1 cellular context compared by ENCODE assay signal in the genomic region with DNA sequence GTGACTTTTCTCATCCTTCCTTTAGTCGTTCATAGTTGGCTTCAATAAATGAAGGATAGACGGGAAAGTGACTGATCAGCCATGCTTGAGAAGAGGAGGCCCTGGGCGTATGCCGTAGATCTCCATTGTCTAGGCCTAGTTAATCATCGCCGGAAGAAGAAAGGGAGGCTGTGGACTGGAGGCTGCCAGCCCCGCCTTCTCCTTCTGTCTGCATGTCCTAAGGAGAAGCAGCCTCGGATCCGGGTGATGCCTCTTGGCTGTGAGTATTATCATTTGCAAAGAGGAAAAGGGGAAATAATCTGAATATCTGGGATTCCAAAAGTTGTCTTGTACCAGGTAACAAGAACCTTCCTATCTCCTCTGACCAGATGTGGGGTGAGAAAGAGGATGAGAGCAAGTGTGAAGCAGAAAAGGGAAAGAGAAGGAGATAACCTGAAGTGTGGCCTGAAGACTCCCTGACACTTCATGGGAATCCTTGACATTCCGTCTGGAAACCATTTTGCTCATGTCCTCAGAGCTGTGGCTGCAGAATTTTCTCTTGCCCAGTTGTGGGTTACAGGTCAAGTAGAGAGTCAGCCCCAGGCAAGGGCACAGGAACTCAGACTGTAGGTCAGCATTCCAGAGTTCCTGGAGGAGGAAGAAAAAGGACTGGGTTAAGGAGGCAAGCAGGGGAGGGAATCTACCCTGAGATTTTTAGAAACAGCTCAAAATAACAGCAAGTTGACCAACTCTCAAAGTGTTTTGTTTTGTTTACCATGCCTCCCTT.
TF ChIP-seq lines count a peak whose summit lies in the region.

No MANE protein-coding gene starts in this region.

TF ChIP-seq in GM23338, 12 proteins besides CTCF, POLR2A, EP300 and RAD21:
- TF ChIP-seq ZNF331 (CRISPR knock-in tag; IDR thresholded peaks at IDR 0.05; ENCODE audit: low read depth) = no peak
- no peak for TF ChIP-seq JUNB (IDR thresholded peaks at IDR 0.05; ENCODE audit: unreplicated experiment)
- TF ChIP-seq, protein P1, sequence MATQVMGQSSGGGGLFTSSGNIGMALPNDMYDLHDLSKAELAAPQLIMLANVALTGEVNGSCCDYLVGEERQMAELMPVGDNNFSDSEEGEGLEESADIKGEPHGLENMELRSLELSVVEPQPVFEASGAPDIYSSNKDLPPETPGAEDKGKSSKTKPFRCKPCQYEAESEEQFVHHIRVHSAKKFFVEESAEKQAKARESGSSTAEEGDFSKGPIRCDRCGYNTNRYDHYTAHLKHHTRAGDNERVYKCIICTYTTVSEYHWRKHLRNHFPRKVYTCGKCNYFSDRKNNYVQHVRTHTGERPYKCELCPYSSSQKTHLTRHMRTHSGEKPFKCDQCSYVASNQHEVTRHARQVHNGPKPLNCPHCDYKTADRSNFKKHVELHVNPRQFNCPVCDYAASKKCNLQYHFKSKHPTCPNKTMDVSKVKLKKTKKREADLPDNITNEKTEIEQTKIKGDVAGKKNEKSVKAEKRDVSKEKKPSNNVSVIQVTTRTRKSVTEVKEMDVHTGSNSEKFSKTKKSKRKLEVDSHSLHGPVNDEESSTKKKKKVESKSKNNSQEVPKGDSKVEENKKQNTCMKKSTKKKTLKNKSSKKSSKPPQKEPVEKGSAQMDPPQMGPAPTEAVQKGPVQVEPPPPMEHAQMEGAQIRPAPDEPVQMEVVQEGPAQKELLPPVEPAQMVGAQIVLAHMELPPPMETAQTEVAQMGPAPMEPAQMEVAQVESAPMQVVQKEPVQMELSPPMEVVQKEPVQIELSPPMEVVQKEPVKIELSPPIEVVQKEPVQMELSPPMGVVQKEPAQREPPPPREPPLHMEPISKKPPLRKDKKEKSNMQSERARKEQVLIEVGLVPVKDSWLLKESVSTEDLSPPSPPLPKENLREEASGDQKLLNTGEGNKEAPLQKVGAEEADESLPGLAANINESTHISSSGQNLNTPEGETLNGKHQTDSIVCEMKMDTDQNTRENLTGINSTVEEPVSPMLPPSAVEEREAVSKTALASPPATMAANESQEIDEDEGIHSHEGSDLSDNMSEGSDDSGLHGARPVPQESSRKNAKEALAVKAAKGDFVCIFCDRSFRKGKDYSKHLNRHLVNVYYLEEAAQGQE (IDR thresholded peaks at IDR 0.05; ENCODE audit: unreplicated experiment) = no peak
- TF ChIP-seq POLR2AphosphoS5 (IDR thresholded peaks at IDR 0.05; ENCODE audit: low read depth) = no peak
- no peak for TF ChIP-seq STAT1 (IDR thresholded peaks at IDR 0.05; ENCODE audit: unreplicated experiment)
- TF ChIP-seq, protein P2, sequence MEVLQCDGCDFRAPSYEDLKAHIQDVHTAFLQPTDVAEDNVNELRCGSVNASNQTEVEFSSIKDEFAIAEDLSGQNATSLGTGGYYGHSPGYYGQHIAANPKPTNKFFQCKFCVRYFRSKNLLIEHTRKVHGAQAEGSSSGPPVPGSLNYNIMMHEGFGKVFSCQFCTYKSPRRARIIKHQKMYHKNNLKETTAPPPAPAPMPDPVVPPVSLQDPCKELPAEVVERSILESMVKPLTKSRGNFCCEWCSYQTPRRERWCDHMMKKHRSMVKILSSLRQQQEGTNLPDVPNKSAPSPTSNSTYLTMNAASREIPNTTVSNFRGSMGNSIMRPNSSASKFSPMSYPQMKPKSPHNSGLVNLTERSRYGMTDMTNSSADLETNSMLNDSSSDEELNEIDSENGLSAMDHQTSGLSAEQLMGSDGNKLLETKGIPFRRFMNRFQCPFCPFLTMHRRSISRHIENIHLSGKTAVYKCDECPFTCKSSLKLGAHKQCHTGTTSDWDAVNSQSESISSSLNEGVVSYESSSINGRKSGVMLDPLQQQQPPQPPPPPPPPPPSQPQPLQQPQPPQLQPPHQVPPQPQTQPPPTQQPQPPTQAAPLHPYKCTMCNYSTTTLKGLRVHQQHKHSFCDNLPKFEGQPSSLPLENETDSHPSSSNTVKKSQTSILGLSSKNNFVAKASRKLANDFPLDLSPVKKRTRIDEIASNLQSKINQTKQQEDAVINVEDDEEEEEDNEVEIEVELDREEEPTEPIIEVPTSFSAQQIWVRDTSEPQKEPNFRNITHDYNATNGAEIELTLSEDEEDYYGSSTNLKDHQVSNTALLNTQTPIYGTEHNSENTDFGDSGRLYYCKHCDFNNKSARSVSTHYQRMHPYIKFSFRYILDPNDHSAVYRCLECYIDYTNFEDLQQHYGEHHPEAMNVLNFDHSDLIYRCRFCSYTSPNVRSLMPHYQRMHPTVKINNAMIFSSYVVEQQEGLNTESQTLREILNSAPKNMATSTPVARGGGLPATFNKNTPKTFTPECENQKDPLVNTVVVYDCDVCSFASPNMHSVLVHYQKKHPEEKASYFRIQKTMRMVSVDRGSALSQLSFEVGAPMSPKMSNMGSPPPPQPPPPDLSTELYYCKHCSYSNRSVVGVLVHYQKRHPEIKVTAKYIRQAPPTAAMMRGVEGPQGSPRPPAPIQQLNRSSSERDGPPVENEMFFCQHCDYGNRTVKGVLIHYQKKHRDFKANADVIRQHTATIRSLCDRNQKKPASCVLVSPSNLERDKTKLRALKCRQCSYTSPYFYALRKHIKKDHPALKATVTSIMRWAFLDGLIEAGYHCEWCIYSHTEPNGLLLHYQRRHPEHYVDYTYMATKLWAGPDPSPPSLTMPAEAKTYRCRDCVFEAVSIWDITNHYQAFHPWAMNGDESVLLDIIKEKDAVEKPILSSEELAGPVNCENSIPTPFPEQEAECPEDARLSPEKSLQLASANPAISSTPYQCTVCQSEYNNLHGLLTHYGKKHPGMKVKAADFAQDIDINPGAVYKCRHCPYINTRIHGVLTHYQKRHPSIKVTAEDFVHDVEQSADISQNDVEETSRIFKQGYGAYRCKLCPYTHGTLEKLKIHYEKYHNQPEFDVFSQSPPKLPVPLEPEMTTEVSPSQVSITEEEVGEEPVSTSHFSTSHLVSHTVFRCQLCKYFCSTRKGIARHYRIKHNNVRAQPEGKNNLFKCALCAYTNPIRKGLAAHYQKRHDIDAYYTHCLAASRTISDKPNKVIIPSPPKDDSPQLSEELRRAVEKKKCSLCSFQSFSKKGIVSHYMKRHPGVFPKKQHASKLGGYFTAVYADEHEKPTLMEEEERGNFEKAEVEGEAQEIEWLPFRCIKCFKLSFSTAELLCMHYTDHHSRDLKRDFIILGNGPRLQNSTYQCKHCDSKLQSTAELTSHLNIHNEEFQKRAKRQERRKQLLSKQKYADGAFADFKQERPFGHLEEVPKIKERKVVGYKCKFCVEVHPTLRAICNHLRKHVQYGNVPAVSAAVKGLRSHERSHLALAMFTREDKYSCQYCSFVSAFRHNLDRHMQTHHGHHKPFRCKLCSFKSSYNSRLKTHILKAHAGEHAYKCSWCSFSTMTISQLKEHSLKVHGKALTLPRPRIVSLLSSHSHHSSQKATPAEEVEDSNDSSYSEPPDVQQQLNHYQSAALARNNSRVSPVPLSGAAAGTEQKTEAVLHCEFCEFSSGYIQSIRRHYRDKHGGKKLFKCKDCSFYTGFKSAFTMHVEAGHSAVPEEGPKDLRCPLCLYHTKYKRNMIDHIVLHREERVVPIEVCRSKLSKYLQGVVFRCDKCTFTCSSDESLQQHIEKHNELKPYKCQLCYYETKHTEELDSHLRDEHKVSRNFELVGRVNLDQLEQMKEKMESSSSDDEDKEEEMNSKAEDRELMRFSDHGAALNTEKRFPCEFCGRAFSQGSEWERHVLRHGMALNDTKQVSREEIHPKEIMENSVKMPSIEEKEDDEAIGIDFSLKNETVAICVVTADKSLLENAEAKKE (CRISPR knock-in tag; IDR thresholded peaks at IDR 0.05) = no peak
- TF ChIP-seq EZH2phosphoT487 (IDR thresholded peaks at IDR 0.05; ENCODE audit: unreplicated experiment) = no peak
- no peak for TF ChIP-seq ZNF114 (CRISPR knock-in tag; IDR thresholded peaks at IDR 0.05)
